Comparison of ENCODE assay signal across 33 cellular contexts in genomic region chr20:9789136-9789535, GRCh38. TPM values are rescaled to one million over a fixed set of nuclear protein-coding genes. Genes with fewer than 3 reads are reported as not detected.
"Had no signal": no experiment of that assay in that cellular context is flagged by ENCODE, and none has a peak within 500 bp of the region (broad histone marks: within the 10 kb centered on the region; RNA-seq: fewer than 3 reads in every experiment).

No MANE protein-coding gene starts in this region.

- DNase-seq: activated B cell treated with CpG ODN at 0.5 μM for 24 hours; activated CD4-positive, alpha-beta memory T cell treated with anti-CD3 and anti-CD28 coated beads for 36 hours; activated CD4-positive, alpha-beta T cell treated with anti-CD3 and anti-CD28 coated beads for 4 hours; activated CD4-positive, alpha-beta T cell treated with anti-CD3 and anti-CD28 coated beads, Interleukin-2, amount 10 ng/mL, durations not matched to agents 24 days and 14 days; activated CD4-positive, alpha-beta T cell treated with anti-CD3 and anti-CD28 coated beads, Interleukin-2, amount 50 U/mL, for 1 hour; activated CD4-positive, alpha-beta T cell treated with anti-CD3 and anti-CD28 coated beads, Interleukin-2, amount 50 U/mL, for 4 hours; activated CD4-positive, CD25-positive, alpha-beta regulatory T cell treated with anti-CD3 and anti-CD28 coated beads, Interleukin-2, amount 50 U/mL, for 72 hours; activated CD8-positive, alpha-beta memory T cell treated with anti-CD3 and anti-CD28 coated beads, Interleukin-2, amount 50 U/mL, for 48 hours; activated CD8-positive, alpha-beta T cell treated with anti-CD3 and anti-CD28 coated beads for 36 hours; activated effector memory CD4-positive, alpha-beta T cell treated with Interleukin-2 at 50 U/mL for 16 hours; activated gamma-delta T cell; activated naive CD4-positive, alpha-beta T cell treated with anti-CD3 and anti-CD28 coated beads, Interleukin-2, amount 10 ng/mL, durations not matched to agents 7 days and 5 days; activated naive CD4-positive, alpha-beta T cell treated with Interleukin-2 at 50 U/mL for 16 hours; activated naive CD8-positive, alpha-beta T cell treated with anti-CD3 and anti-CD28 coated beads, Interleukin-2, amount 10 ng/mL, durations not matched to agents 7 days and 5 days; activated naive CD8-positive, alpha-beta T cell treated with anti-CD3 and anti-CD28 coated beads, Interleukin-2, amount 50 U/mL, for 24 hours; activated T-cell treated with anti-CD3 and anti-CD28 coated beads, Interleukin-2, amount 50 U/mL, for 24 hours; activated T-cell treated with anti-CD3 and anti-CD28 coated beads, Interleukin-2, amount 50 U/mL, for 48 hours; amygdala; anterior cingulate cortex; caudate nucleus; T-helper 2 cell; T-helper 9 cell had no signal

- H3K4me1 ChIP-seq: ascending aorta had no signal

- H3K27me3 ChIP-seq: ascending aorta, cardiac muscle cell had no signal

- H3K27me3 Mint-ChIP-seq: activated B cell treated with CpG ODN at 0.5 μM for 24 hours; activated CD4-positive, alpha-beta memory T cell treated with anti-CD3 and anti-CD28 coated beads for 36 hours; activated CD4-positive, alpha-beta T cell treated with anti-CD3 and anti-CD28 coated beads, Interleukin-2, amount 10 ng/mL, durations not matched to agents 24 days and 14 days; activated CD8-positive, alpha-beta T cell treated with anti-CD3 and anti-CD28 coated beads for 36 hours; activated naive CD4-positive, alpha-beta T cell treated with anti-CD3 and anti-CD28 coated beads, Interleukin-2, amount 10 ng/mL, durations not matched to agents 7 days and 5 days; activated naive CD8-positive, alpha-beta T cell; activated naive CD8-positive, alpha-beta T cell treated with anti-CD3 and anti-CD28 coated beads, Interleukin-2, amount 10 ng/mL, durations not matched to agents 7 days and 5 days; activated naive CD8-positive, alpha-beta T cell treated with anti-CD3 and anti-CD28 coated beads, Interleukin-2, amount 50 U/mL, for 24 hours; activated T-cell treated with anti-CD3 and anti-CD28 coated beads, Interleukin-2, amount 50 U/mL, for 24 hours; brain; central memory CD8-positive, alpha-beta T cell had no signal

- H3K4me3 ChIP-seq: ascending aorta, cardiac muscle cell had no signal

- ATAC-seq: activated CD8-positive, alpha-beta T cell treated with anti-CD3 and anti-CD28 coated beads for 36 hours; activated naive CD8-positive, alpha-beta T cell treated with anti-CD3 and anti-CD28 coated beads, Interleukin-2, amount 50 U/mL, for 24 hours had no signal

- H3K36me3 Mint-ChIP-seq: activated CD4-positive, alpha-beta memory T cell treated with anti-CD3 and anti-CD28 coated beads for 36 hours; activated naive CD4-positive, alpha-beta T cell treated with anti-CD3 and anti-CD28 coated beads, Interleukin-2, amount 10 ng/mL, durations not matched to agents 7 days and 5 days; activated naive CD4-positive, alpha-beta T cell treated with anti-CD3 and anti-CD28 coated beads, Interleukin-2, amount 50 U/mL, for 24 hours; activated naive CD8-positive, alpha-beta T cell; activated naive CD8-positive, alpha-beta T cell treated with anti-CD3 and anti-CD28 coated beads, Interleukin-2, amount 10 ng/mL, durations not matched to agents 7 days and 5 days; brain had no signal

- H3K4me1 Mint-ChIP-seq: activated B cell treated with CpG ODN at 0.5 μM for 24 hours; activated CD4-positive, alpha-beta T cell treated with anti-CD3 and anti-CD28 coated beads, Interleukin-2, amount 10 ng/mL, durations not matched to agents 24 days and 14 days; activated naive CD4-positive, alpha-beta T cell treated with anti-CD3 and anti-CD28 coated beads, Interleukin-2, amount 10 ng/mL, durations not matched to agents 7 days and 5 days; activated naive CD4-positive, alpha-beta T cell treated with anti-CD3 and anti-CD28 coated beads, Interleukin-2, amount 50 U/mL, for 24 hours; activated naive CD8-positive, alpha-beta T cell treated with anti-CD3 and anti-CD28 coated beads, Interleukin-2, amount 10 ng/mL, durations not matched to agents 7 days and 5 days; activated naive CD8-positive, alpha-beta T cell treated with anti-CD3 and anti-CD28 coated beads, Interleukin-2, amount 50 U/mL, for 24 hours; brain; central memory CD8-positive, alpha-beta T cell had no signal

- H3K36me3 ChIP-seq: ascending aorta, cardiac muscle cell had no signal

- H3K4me3 Mint-ChIP-seq: activated B cell treated with CpG ODN at 0.5 μM for 24 hours; activated CD4-positive, alpha-beta memory T cell treated with anti-CD3 and anti-CD28 coated beads for 36 hours; activated CD4-positive, alpha-beta T cell treated with anti-CD3 and anti-CD28 coated beads, Interleukin-2, amount 10 ng/mL, durations not matched to agents 24 days and 14 days; activated CD8-positive, alpha-beta T cell treated with anti-CD3 and anti-CD28 coated beads for 36 hours; activated naive CD4-positive, alpha-beta T cell treated with anti-CD3 and anti-CD28 coated beads, Interleukin-2, amount 10 ng/mL, durations not matched to agents 7 days and 5 days; activated naive CD4-positive, alpha-beta T cell treated with anti-CD3 and anti-CD28 coated beads, Interleukin-2, amount 50 U/mL, for 24 hours; activated naive CD8-positive, alpha-beta T cell; activated naive CD8-positive, alpha-beta T cell treated with anti-CD3 and anti-CD28 coated beads, Interleukin-2, amount 10 ng/mL, durations not matched to agents 7 days and 5 days; activated naive CD8-positive, alpha-beta T cell treated with anti-CD3 and anti-CD28 coated beads, Interleukin-2, amount 50 U/mL, for 24 hours; activated T-cell treated with anti-CD3 and anti-CD28 coated beads, Interleukin-2, amount 50 U/mL, for 24 hours; brain; central memory CD8-positive, alpha-beta T cell; T-helper 2 cell treated with Interferon-gamma antibody and Interleukin-4, amounts not matched to agents 5 μg/mL and 100 μg/mL, for 36 hours had no signal

- H3K9me3 Mint-ChIP-seq: activated CD4-positive, alpha-beta memory T cell treated with anti-CD3 and anti-CD28 coated beads for 36 hours; activated CD4-positive, alpha-beta T cell treated with anti-CD3 and anti-CD28 coated beads, Interleukin-2, amount 10 ng/mL, durations not matched to agents 24 days and 14 days; activated CD8-positive, alpha-beta T cell treated with anti-CD3 and anti-CD28 coated beads for 36 hours; activated naive CD4-positive, alpha-beta T cell treated with anti-CD3 and anti-CD28 coated beads, Interleukin-2, amount 50 U/mL, for 24 hours; activated naive CD8-positive, alpha-beta T cell treated with anti-CD3 and anti-CD28 coated beads, Interleukin-2, amount 10 ng/mL, durations not matched to agents 7 days and 5 days; brain had no signal

- H3K9me3 ChIP-seq: ascending aorta had no signal

- H3K27ac ChIP-seq: ascending aorta, cardiac muscle cell, VCaP had no signal

- H3K27ac Mint-ChIP-seq: activated B cell treated with CpG ODN at 0.5 μM for 24 hours; activated CD4-positive, alpha-beta memory T cell treated with anti-CD3 and anti-CD28 coated beads for 36 hours; activated CD4-positive, alpha-beta T cell treated with anti-CD3 and anti-CD28 coated beads, Interleukin-2, amount 10 ng/mL, durations not matched to agents 24 days and 14 days; activated CD8-positive, alpha-beta T cell treated with anti-CD3 and anti-CD28 coated beads for 36 hours; activated naive CD4-positive, alpha-beta T cell treated with anti-CD3 and anti-CD28 coated beads, Interleukin-2, amount 10 ng/mL, durations not matched to agents 7 days and 5 days; activated naive CD4-positive, alpha-beta T cell treated with anti-CD3 and anti-CD28 coated beads, Interleukin-2, amount 50 U/mL, for 24 hours; activated naive CD8-positive, alpha-beta T cell; activated naive CD8-positive, alpha-beta T cell treated with anti-CD3 and anti-CD28 coated beads, Interleukin-2, amount 10 ng/mL, durations not matched to agents 7 days and 5 days; activated naive CD8-positive, alpha-beta T cell treated with anti-CD3 and anti-CD28 coated beads, Interleukin-2, amount 50 U/mL, for 24 hours; activated T-cell treated with anti-CD3 and anti-CD28 coated beads, Interleukin-2, amount 50 U/mL, for 24 hours; activated T-helper 2 cell treated with anti-CD3 and anti-CD28 coated beads, Interferon-gamma antibody, Interleukin-2, Interleukin-4, amounts not matched to agents 10 μg/mL and 5 μg/mL and 100 μg/mL, durations not matched to agents 14 hours and 24 hours and 36 hours; T-helper 2 cell treated with Interferon-gamma antibody and Interleukin-4, amounts not matched to agents 5 μg/mL and 100 μg/mL, for 36 hours had no signal

RNA-seq across cellular contexts. Expression of gene PAK5, which starts 49.7 kb away (rescaled TPM):
- total RNA-seq: activated B cell treated with CpG ODN at 0.5 μM for 24 hours; activated CD4-positive, alpha-beta memory T cell treated with anti-CD3 and anti-CD28 coated beads for 36 hours; activated CD4-positive, alpha-beta T cell treated with anti-CD3 and anti-CD28 coated beads, Interleukin-2, amount 10 ng/mL, durations not matched to agents 24 days and 14 days; activated CD8-positive, alpha-beta memory T cell treated with anti-CD3 and anti-CD28 coated beads for 36 hours; activated CD8-positive, alpha-beta T cell treated with anti-CD3 and anti-CD28 coated beads for 36 hours; activated naive CD8-positive, alpha-beta T cell treated with anti-CD3 and anti-CD28 coated beads, Interleukin-2, amount 10 ng/mL, durations not matched to agents 7 days and 5 days; activated T-helper 2 cell treated with anti-CD3 and anti-CD28 coated beads, Interferon-gamma antibody, Interleukin-2, Interleukin-4, amounts not matched to agents 10 μg/mL and 5 μg/mL and 100 μg/mL, durations not matched to agents 14 hours and 24 hours and 36 hours; ascending aorta; bronchial epithelial cell had no signal
